ENCODE assay signal across 6 cellular contexts in the genomic region with DNA sequence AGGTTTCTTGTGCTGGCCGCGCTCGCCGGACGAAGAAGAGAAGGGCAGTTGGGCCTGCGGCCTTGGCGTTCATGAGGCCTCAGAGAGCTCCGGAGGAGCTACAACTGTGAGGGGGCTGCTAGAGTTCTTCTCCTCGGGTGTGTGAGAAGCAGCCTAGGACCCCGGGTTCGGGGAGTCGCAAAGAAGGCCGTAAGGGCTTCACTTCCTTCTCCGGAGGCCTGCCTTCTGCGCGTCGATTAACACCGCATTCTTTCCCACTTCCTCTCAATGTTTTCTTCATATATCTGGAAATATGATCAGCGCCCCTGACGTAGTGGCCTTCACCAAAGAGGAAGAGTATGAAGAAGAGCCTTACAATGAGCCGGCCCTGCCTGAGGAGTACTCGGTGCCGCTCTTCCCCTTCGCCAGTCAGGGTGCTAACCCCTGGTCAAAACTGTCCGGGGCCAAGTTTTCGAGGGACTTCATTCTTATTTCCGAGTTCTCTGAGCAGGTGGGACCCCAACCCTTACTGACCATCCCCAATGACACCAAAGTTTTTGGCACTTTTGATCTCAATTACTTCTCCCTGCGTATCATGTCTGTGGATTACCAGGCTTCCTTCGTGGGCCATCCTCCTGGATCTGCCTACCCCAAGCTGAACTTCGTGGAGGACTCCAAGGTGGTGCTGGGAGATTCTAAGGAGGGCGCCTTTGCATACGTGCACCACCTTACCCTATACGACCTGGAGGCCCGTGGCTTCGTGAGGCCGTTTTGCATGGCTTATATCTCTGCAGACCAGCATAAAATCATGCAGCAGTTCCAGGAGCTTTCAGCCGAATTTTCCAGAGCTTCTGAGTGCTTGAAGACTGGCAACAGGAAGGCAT. TPM values are rescaled to one million over a fixed set of nuclear protein-coding genes. Genes with fewer than 3 reads are reported as not detected.
DNase-seq lines count a peak whose midpoint lies in the region; ATAC-seq and TF ChIP-seq lines count a peak whose summit lies in the region.

No MANE protein-coding gene starts in this region.

- H3K4me1 Mint-ChIP-seq in natural killer cell, result peaks cover 79 to 81% of the 10 kb centered on the region in 2 donors

- H3K4me1 ChIP-seq in cardiac muscle cell (ENCODE audit: low read depth), result peaks cover 19% of the 10 kb centered on the region

- no peaks in the 10 kb centered on the region for H3K9me3 ChIP-seq in cardiac muscle cell (ENCODE audit: low read depth)

- H3K4me3 Mint-ChIP-seq in natural killer cell, result peak overlapping the region; percentile 97

- intact Hi-C loops in cardiac septum (cut with DNase I) (loop anchor here (2.0 to 5.0 kb wide), 4 partner anchors 47 to 91 kb away; partner anchors contain the start of genes LLGL1, MIEF2 and SHMT1), natural killer cell (cut with micrococcal nuclease) (loop anchor here (1.0 to 2.0 kb wide), 2 partner anchors 55 to 90 kb away; partner anchors contain the start of genes LLGL1 and MIEF2)

- no peaks in the 10 kb centered on the region for H3K9me3 Mint-ChIP-seq in natural killer cell

- peak overlapping the region; percentile 99 for H3K27ac ChIP-seq in cardiac muscle cell

- no peaks in the 10 kb centered on the region for H3K27me3 ChIP-seq in cardiac muscle cell

- no peaks in the 10 kb centered on the region for H3K27me3 Mint-ChIP-seq in natural killer cell (ENCODE audit: low read depth in 2 of 2)

- H3K4me3 ChIP-seq in cardiac muscle cell (peak overlapping the region; percentile 85), astrocyte of the spinal cord (ENCODE audit: low read depth, low read length) (peak overlapping the region; percentile 95)

- peak; percentile 3 to 25 (median 4) for ATAC-seq in natural killer cell

- TF ChIP-seq CTCF in cardiac muscle cell (IDR thresholded peaks at IDR 0.05; ENCODE audit: low read depth, low read length) (no peak), astrocyte of the spinal cord (IDR thresholded peaks at IDR 0.05; ENCODE audit: low read depth, low read length) (no peak), natural killer cell (IDR thresholded peaks at IDR 0.05) (no peak)

- peak overlapping the region; percentile 91 to 99 for H3K27ac Mint-ChIP-seq in natural killer cell

- DNase-seq in cardiac muscle cell (ENCODE audit: low read depth in 1 of 2, low spot score in 1 of 2), result no peak
- no peak for DNase-seq in cardiac septum (ENCODE audit: low spot score)
- no peak for DNase-seq in astrocyte of the spinal cord (ENCODE audit: low read depth, low spot score)
- no peak for DNase-seq in natural killer cell
- no peak for DNase-seq in NCI-H748 treated with DMSO at 0.1 percent for 48 hours (lab: John Stamatoyannopoulos, UW)
- no peak for DNase-seq in EL

- H3K36me3 ChIP-seq in cardiac muscle cell, result peaks cover 4% of the 10 kb centered on the region

- H3K36me3 Mint-ChIP-seq in natural killer cell, result no peaks in the 10 kb centered on the region

- in situ Hi-C loops in astrocyte of the spinal cord (cut with HindIII; ENCODE audit: low sequenced_read_pairs), result no loop called here

RNA-seq across cellular contexts. Expression of gene SMCR8, which starts 0.6 kb away (rescaled TPM):
- total RNA-seq in cardiac muscle cell (8.7 and 11.3 TPM in 2 replicates), cardiac septum (9.9 TPM), natural killer cell (10 to 100 TPM; 33.5 to 48.5 (median 39.2) TPM)
- polyA plus RNA-seq in cardiac muscle cell, result 2.9 and 3.9 TPM in 2 replicates

RNA-seq across cellular contexts. Expression of gene TOP3A, which starts 0.9 kb away (rescaled TPM):
- total RNA-seq in cardiac muscle cell (31.0 and 40.1 TPM in 2 replicates), cardiac septum (14.1 TPM), natural killer cell (10 to 100 TPM; 38.1 to 59.7 (median 53.2) TPM)
- polyA plus RNA-seq in cardiac muscle cell, result 22.7 and 26.5 TPM in 2 replicates

RNA-seq across cellular contexts. Expression of gene SHMT1, which starts 47.6 kb away (rescaled TPM):
- 24.8 and 26.7 TPM in 2 replicates for total RNA-seq in cardiac muscle cell
- polyA plus RNA-seq in cardiac muscle cell, result 24.8 and 30.6 TPM in 2 replicates
- 2.3 TPM for total RNA-seq in cardiac septum
- total RNA-seq in natural killer cell, result 10 to 100 TPM in 2 of 3 donors, 1 to 10 TPM in 1; 8.8 to 19.2 (median 17.3) TPM

RNA-seq across cellular contexts. Expression of gene MIEF2, which starts 55.3 kb away (rescaled TPM):
- total RNA-seq in cardiac muscle cell (95.7 and 101 TPM in 2 replicates), cardiac septum (28.0 TPM), natural killer cell (10 to 100 TPM; 10.6 to 12.8 (median 11.3) TPM)
- 36.9 and 37.3 TPM in 2 replicates for polyA plus RNA-seq in cardiac muscle cell

RNA-seq across cellular contexts. Expression of gene FLII, which starts 57.2 kb away (rescaled TPM):
- 227 and 303 TPM in 2 replicates for total RNA-seq in cardiac muscle cell
- 210 and 232 TPM in 2 replicates for polyA plus RNA-seq in cardiac muscle cell
- total RNA-seq in cardiac septum, result 294 TPM
- total RNA-seq in natural killer cell, result 100 to 1,000 TPM; 286 to 342 (median 327) TPM
